3 cellular contexts compared by ENCODE assay signal in the genomic region with DNA sequence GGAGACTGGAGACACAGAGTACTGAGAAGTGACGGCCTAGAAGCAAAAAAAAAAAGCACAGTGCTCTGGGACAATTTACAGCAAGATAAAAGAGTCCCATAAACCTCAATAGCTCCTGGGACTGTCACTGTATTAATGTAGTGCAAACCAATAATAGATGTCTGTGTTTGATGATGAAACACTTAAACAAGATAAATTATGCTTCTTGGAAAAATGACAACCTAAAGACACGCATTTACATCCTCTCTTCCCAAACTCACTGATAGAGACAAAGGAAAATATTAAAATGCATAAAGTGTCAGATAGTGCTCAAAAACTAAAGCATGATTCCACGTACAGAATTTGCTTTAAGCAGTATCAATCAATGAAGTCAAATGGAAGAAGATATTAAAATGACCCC.
"Had no signal": no experiment of that assay in that cellular context is flagged by ENCODE, and none has a peak within 500 bp of the region (broad histone marks: within the 10 kb centered on the region; RNA-seq: fewer than 3 reads in every experiment).

No MANE protein-coding gene starts in this region.

- DNase-seq: GDM1, GF-D8 had no signal

- H3K4me3 ChIP-seq: GM12878 had no signal
